19 cellular contexts compared by ENCODE assay signal in the genomic region with DNA sequence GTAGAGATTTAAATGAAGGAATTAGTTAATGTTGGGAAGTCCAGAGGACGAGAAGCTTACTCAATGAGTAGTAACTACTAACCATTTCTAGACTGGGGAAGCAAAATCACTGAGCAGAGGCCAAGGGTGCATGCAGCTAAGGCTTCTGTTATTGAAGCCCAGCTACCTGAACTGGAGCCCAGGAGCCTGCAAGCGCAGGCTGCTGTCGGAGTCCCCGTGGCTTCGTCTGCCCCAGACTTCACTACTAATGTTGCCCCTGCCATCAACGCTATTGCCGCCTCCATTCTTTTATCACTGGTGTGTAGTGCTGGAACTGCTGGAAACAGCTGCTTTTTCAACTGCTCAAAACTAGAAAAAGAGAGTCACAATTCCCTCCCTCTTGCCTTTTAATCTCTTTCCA.
"Had no signal": no experiment of that assay in that cellular context is flagged by ENCODE, and none has a peak within 500 bp of the region (broad histone marks: within the 10 kb centered on the region; RNA-seq: fewer than 3 reads in every experiment).

No MANE protein-coding gene starts in this region.

- H3K4me3 Mint-ChIP-seq: activated CD4-positive, alpha-beta memory T cell treated with anti-CD3 and anti-CD28 coated beads for 36 hours; activated CD8-positive, alpha-beta memory T cell treated with anti-CD3 and anti-CD28 coated beads, Interleukin-2, amount 10 ng/mL, durations not matched to agents 7 days and 5 days; activated naive CD4-positive, alpha-beta T cell treated with anti-CD3 and anti-CD28 coated beads, Interleukin-2, amount 50 U/mL, for 24 hours had no signal

- H3K27ac Mint-ChIP-seq: activated CD4-positive, alpha-beta memory T cell treated with anti-CD3 and anti-CD28 coated beads for 36 hours; activated CD8-positive, alpha-beta memory T cell treated with anti-CD3 and anti-CD28 coated beads, Interleukin-2, amount 10 ng/mL, durations not matched to agents 7 days and 5 days; activated naive CD4-positive, alpha-beta T cell treated with anti-CD3 and anti-CD28 coated beads, Interleukin-2, amount 50 U/mL, for 24 hours had no signal

- H3K27ac ChIP-seq: adrenal gland, cardiac muscle cell, hepatocyte, pancreas, right atrium auricular region, skin epidermis, tibial nerve, vagina had no signal

- DNase-seq: activated CD4-positive, alpha-beta memory T cell treated with anti-CD3 and anti-CD28 coated beads for 36 hours; activated CD8-positive, alpha-beta memory T cell treated with anti-CD3 and anti-CD28 coated beads, Interleukin-2, amount 10 ng/mL, durations not matched to agents 7 days and 5 days; activated T-cell treated with anti-CD3 and anti-CD28 coated beads, Interleukin-2, amount 50 U/mL, for 1 hour; adrenal gland; left ventricle myocardium superior; mesenchymal stem cell; pancreas; stimulated activated CD4-positive, alpha-beta T cell treated with anti-CD3 and anti-CD28 coated beads, Interleukin-4, amount 100 ng/mL, for 24 hours; stimulated activated naive CD4-positive, alpha-beta T cell treated with Interleukin-2 at 50 U/mL for 16 hours; substantia nigra; T-helper 1 cell had no signal

- H3K4me1 ChIP-seq: adrenal gland, right atrium auricular region, tibial nerve, vagina had no signal

- H3K36me3 ChIP-seq: adrenal gland, cardiac muscle cell, pancreas, right atrium auricular region, tibial nerve, vagina had no signal

- H3K4me2 ChIP-seq: hepatocyte had no signal

- H3K27me3 ChIP-seq: adrenal gland, cardiac muscle cell, hepatocyte, pancreas, right atrium auricular region, tibial nerve, vagina had no signal

- H3K27me3 Mint-ChIP-seq: activated CD4-positive, alpha-beta memory T cell treated with anti-CD3 and anti-CD28 coated beads for 36 hours; activated CD8-positive, alpha-beta memory T cell treated with anti-CD3 and anti-CD28 coated beads, Interleukin-2, amount 10 ng/mL, durations not matched to agents 7 days and 5 days; activated naive CD4-positive, alpha-beta T cell treated with anti-CD3 and anti-CD28 coated beads, Interleukin-2, amount 50 U/mL, for 24 hours had no signal

- H3K9me3 ChIP-seq: adrenal gland, pancreas, vagina had no signal

- ATAC-seq: activated CD8-positive, alpha-beta memory T cell treated with anti-CD3 and anti-CD28 coated beads, Interleukin-2, amount 10 ng/mL, durations not matched to agents 7 days and 5 days; esophagus mucosa; left ventricle myocardium superior; pancreas had no signal

- H3K79me2 ChIP-seq: hepatocyte had no signal

- H3K4me3 ChIP-seq: adrenal gland, cardiac muscle cell, hepatocyte, pancreas, right atrium auricular region, skin epidermis, tibial nerve, vagina had no signal

- H2AFZ ChIP-seq: hepatocyte had no signal
